8 cellular contexts compared by ENCODE assay signal in genomic region chr1:10755977-10756521, GRCh38. TPM values are rescaled to one million over a fixed set of nuclear protein-coding genes. Genes with fewer than 3 reads are reported as not detected.
DNase-seq lines count a peak whose midpoint lies in the region; ATAC-seq and TF ChIP-seq lines count a peak whose summit lies in the region.

No MANE protein-coding gene starts in this region.

- no peak for TF ChIP-seq CTCF in Calu3 (IDR thresholded peaks at IDR 0.05; ENCODE audit: unreplicated experiment)

- peaks cover 19% of the 10 kb centered on the region for H3K4me1 Mint-ChIP-seq in Calu3 (ENCODE audit: low read depth, unreplicated experiment)

- no peaks in the 10 kb centered on the region for H3K9me3 Mint-ChIP-seq in Calu3 (ENCODE audit: low read depth, unreplicated experiment)

- intact Hi-C loops in Calu3 (cut with micrococcal nuclease; ENCODE audit: unreplicated experiment), result no loop called here

- no TSS peak for BruUV-seq in Calu3 (replicated peaks; lab: Mats Ljungman, UMichigan)

- CTCF ChIA-PET in Calu3 (lab: Charles Lee), result no interaction called here

- H3K36me3 Mint-ChIP-seq in Calu3 (ENCODE audit: insufficient read depth, unreplicated experiment), result peaks cover 6% of the 10 kb centered on the region

- H3K27me3 Mint-ChIP-seq in Calu3 (ENCODE audit: unreplicated experiment), result no peaks in the 10 kb centered on the region

- peak; percentile 54 for DNase-seq in Calu3
- peak; percentile 85 for DNase-seq in NCI-H226
- peak; percentile 43 to 46 for DNase-seq in activated CD4-positive, alpha-beta T cell treated with anti-CD3 and anti-CD28 coated beads, Interleukin-2, amount 50 U/mL, for 4 hours
- peak; percentile 72 for DNase-seq in retina

- H3K27ac Mint-ChIP-seq in Calu3 (ENCODE audit: unreplicated experiment), result no peak overlapping the region

- ATAC-seq in esophagus mucosa (peak; percentile 93), HG02610 (IDR thresholded peaks at IDR 0.05; ENCODE audit: unreplicated experiment) (no peak), HG03342 (IDR thresholded peaks at IDR 0.05; ENCODE audit: unreplicated experiment) (no peak), GM21619 (IDR thresholded peaks at IDR 0.05; ENCODE audit: unreplicated experiment) (no peak)

- H3K4me3 Mint-ChIP-seq in Calu3 (ENCODE audit: low read depth, unreplicated experiment), result no peak overlapping the region

RNA-seq across cellular contexts. Expression of gene CASZ1, which starts 40.4 kb away (rescaled TPM):
- total RNA-seq in Calu3 (2022), result 12.6 and 16.5 TPM in 2 replicates
- 22.8 TPM for total RNA-seq in esophagus mucosa
